17 cellular contexts compared by ENCODE assay signal in the genomic region with DNA sequence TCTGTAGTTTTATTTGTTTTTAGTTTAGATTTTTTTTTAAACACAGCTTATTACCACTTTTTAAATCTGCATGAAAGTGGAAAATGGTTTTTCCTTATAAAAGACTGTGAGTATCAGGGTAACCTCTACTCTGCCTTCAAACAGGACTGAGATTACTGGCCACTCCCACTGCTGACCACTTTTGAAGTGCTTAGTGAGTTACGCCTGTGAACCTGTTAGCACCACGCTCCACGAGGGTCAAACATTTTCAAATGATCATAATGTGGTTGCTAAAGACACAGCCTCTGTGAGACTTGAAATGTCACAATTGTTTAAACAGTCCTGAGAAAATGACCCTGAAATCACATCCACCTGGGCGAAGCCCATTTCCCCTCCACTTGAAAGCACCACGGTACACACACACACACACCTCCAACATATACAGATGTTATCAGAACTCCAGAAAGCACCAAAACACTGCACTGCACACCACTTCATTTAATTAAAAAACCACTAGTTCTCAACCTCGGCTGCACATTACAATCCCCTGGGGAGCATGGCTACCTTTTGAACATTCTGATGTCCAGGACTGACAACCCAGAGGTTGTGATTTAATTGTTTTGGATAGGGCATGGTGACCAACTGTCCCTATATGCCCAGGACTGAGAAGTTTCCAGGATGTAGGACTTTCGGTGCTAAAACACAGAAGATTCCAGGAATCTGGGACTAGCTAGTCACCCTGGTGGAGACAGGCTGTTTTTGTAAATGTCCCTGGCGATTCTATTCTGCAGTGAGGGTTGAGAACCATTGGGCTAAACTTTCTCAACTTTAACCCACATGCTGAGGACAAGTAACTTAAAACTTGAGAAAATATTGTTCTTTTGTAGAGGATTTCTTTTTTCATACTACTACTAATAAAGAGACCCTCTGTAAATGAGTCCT.
DNase-seq lines count a peak whose midpoint lies in the region; ATAC-seq and TF ChIP-seq lines count a peak whose summit lies in the region.
"Had no signal": no experiment of that assay in that cellular context is flagged by ENCODE, and none has a peak within 500 bp of the region (broad histone marks: within the 10 kb centered on the region; RNA-seq: fewer than 3 reads in every experiment).

No MANE protein-coding gene starts in this region.

- H3K27me3 Mint-ChIP-seq in nephron (ENCODE audit: low read depth) = peaks cover 5% of the 10 kb centered on the region

- no peaks in the 10 kb centered on the region for H3K36me3 Mint-ChIP-seq in nephron (ENCODE audit: low read depth)

- H3K9me3 Mint-ChIP-seq in nephron = peaks cover 3% of the 10 kb centered on the region
- H3K9me3 Mint-ChIP-seq: activated T-helper 1 cell treated with anti-CD3 and anti-CD28 coated beads, Interleukin-12 subunit alpha, Interleukin-12 subunit beta, Interleukin-2, Interleukin-4 antibody, amounts not matched to agents 30 ng/mL and 10 ng/mL and 1 ng/mL, durations not matched to agents 14 hours and 24 hours and 36 hours had no signal

- TF ChIP-seq CTCF in nephron (IDR thresholded peaks at IDR 0.05; ENCODE audit: unreplicated experiment in 3 of 3) (no peak), GM10248 (IDR thresholded peaks at IDR 0.05; ENCODE audit: control extremely low read depth, extremely low read depth, low read depth, missing control alignments) (no peak)

- DNase-seq in AG20443 (ENCODE audit: low spot score) (peak; percentile 39), dermis blood vessel endothelial cell (peak; percentile 21), GM10248 (ENCODE audit: extremely low spot score) (no peak), COR-L47 (lab: John Stamatoyannopoulos, UW) (no peak), HPDE6-E6E7 (ENCODE audit: extremely low spot score) (no peak)
- DNase-seq: activated CD8-positive, alpha-beta T cell treated with anti-CD3 and anti-CD28 coated beads, Interleukin-2, amount 10 ng/mL, durations not matched to agents 7 days and 5 days; Calu3; caudate nucleus; mammary epithelial cell; NCI-H1694; NCI-H446; OCI-M1; stimulated activated CD4-positive, alpha-beta T cell treated with anti-CD3 and anti-CD28 coated beads, Interleukin-4, amount 100 ng/mL, for 4 hours had no signal

- peaks cover 53% of the 10 kb centered on the region for H3K4me1 Mint-ChIP-seq in nephron

- no peak overlapping the region for H3K4me3 Mint-ChIP-seq in nephron
- H3K4me3 Mint-ChIP-seq: activated CD8-positive, alpha-beta T cell treated with anti-CD3 and anti-CD28 coated beads, Interleukin-2, amount 10 ng/mL, durations not matched to agents 7 days and 5 days; activated T-helper 1 cell treated with anti-CD3 and anti-CD28 coated beads, Interleukin-12 subunit alpha, Interleukin-12 subunit beta, Interleukin-2, Interleukin-4 antibody, amounts not matched to agents 30 ng/mL and 10 ng/mL and 1 ng/mL, durations not matched to agents 14 hours and 24 hours and 36 hours had no signal

- peak; percentile 43 for ATAC-seq in HG02678 (IDR thresholded peaks at IDR 0.05; ENCODE audit: unreplicated experiment)
- no peak for ATAC-seq in HG02870 (IDR thresholded peaks at IDR 0.05; ENCODE audit: unreplicated experiment)
- ATAC-seq: activated CD8-positive, alpha-beta T cell treated with anti-CD3 and anti-CD28 coated beads, Interleukin-2, amount 10 ng/mL, durations not matched to agents 7 days and 5 days had no signal

- H3K27ac Mint-ChIP-seq in nephron = peak overlapping the region; percentile 64 to 83 (median 73)
- H3K27ac Mint-ChIP-seq: activated CD8-positive, alpha-beta T cell treated with anti-CD3 and anti-CD28 coated beads, Interleukin-2, amount 10 ng/mL, durations not matched to agents 7 days and 5 days; activated T-helper 1 cell treated with anti-CD3 and anti-CD28 coated beads, Interleukin-12 subunit alpha, Interleukin-12 subunit beta, Interleukin-2, Interleukin-4 antibody, amounts not matched to agents 30 ng/mL and 10 ng/mL and 1 ng/mL, durations not matched to agents 14 hours and 24 hours and 36 hours had no signal

- POLR2A ChIA-PET in GM10248 (lab: Yijun Ruan, JAX) = interaction anchor here (0.6 kb wide), 1 partner anchor 18 kb away, joined by 3 read pairs; no protein-coding TSS in a partner anchor

- CTCF ChIA-PET in GM10248 (lab: Yijun Ruan, JAX) = interaction anchor here (1.2 to 2.2 kb wide), 3 partner anchors 9 to 50 kb away, joined by 3 to 5 read pairs (median 3); no protein-coding TSS in a partner anchor

Comparison
In these comparisons a context has a peak if more than half of its experiments do, and no peak if none do; other contexts are left out.
1. DNase-seq: peak in AG20443 (single experiment) and dermis blood vessel endothelial cell (single experiment); none in GM10248 (single experiment), COR-L47 (single experiment) and HPDE6-E6E7 (single experiment).